ENCODE assay signal across 1 cellular context in the genomic region with DNA sequence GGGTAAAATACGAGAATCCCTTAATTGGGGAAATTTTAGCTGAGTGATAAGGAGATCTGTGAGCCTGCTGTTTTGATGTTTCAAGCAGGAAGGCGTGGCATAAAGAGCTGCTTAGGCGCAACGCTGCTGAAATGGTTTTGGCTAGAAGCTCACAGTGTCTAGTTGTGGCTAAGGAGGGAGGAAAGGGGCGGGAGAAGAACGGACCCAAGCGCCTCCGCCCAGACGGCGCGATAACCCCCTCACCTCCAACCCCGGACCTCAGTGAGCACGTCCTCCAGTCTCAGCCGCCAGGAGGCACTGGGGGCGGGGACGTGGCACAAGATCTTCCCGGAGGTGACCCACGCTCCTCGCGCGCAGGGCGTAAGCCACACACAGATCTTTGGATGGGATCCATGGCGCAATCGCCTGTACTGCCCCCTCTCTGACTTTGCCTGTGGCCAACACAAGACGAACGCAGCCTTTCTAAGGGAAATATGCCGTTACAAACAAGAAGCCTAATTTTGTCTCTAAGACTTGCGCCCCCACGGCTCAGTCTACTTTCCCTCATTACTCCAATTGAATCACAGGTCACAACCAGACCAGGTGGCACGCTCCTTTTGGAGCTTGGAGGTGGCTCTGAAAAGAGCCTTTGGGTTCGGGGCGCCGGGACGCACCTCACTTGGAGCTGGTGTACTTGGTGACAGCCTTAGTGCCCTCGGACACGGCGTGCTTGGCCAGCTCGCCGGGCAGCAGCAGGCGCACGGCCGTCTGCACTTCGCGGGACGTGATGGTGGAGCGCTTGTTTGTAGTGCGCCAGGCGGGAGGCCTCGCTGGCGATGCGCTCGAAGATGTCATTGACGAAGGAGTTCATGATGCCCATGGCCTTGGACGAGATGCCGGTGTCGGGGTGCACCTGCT.
TF ChIP-seq lines count a peak whose summit lies in the region.

No MANE protein-coding gene starts in this region.

TF ChIP-seq in K562, 482 proteins besides CTCF, POLR2A, EP300 and RAD21 (continued from another document and continues in another):
- no peak for TF ChIP-seq SAFB2 (IDR thresholded peaks at IDR 0.05; ENCODE audit: borderline replicate concordance, low read depth, low read length, severe bottlenecking)
- TF ChIP-seq CHD1 (IDR thresholded peaks at IDR 0.05; ENCODE audit: low read length) = no peak
- TF ChIP-seq, protein P1, sequence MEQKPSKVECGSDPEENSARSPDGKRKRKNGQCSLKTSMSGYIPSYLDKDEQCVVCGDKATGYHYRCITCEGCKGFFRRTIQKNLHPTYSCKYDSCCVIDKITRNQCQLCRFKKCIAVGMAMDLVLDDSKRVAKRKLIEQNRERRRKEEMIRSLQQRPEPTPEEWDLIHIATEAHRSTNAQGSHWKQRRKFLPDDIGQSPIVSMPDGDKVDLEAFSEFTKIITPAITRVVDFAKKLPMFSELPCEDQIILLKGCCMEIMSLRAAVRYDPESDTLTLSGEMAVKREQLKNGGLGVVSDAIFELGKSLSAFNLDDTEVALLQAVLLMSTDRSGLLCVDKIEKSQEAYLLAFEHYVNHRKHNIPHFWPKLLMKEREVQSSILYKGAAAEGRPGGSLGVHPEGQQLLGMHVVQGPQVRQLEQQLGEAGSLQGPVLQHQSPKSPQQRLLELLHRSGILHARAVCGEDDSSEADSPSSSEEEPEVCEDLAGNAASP (IDR thresholded peaks at IDR 0.05) = no peak
- TF ChIP-seq MBD2 (IDR thresholded peaks at IDR 0.05; ENCODE audit: borderline replicate concordance, low read depth) = peak; percentile 31; the same call in 1 of the 2 replicates
- TF ChIP-seq SMARCA4 (IDR thresholded peaks at IDR 0.05) = peak; percentile 82
- TF ChIP-seq, protein P2, sequence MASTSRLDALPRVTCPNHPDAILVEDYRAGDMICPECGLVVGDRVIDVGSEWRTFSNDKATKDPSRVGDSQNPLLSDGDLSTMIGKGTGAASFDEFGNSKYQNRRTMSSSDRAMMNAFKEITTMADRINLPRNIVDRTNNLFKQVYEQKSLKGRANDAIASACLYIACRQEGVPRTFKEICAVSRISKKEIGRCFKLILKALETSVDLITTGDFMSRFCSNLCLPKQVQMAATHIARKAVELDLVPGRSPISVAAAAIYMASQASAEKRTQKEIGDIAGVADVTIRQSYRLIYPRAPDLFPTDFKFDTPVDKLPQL (IDR thresholded peaks at IDR 0.05; ENCODE audit: extremely low read depth, insufficient read length) = no peak
- TF ChIP-seq GABPB2 (CRISPR knock-in tag; conservative IDR thresholded peaks at IDR 0.05) = no peak
- peak; percentile 63 for TF ChIP-seq MTA2 (IDR thresholded peaks at IDR 0.05; ENCODE audit: low read depth)
- peak; percentile 99 for TF ChIP-seq CC2D1A (IDR thresholded peaks at IDR 0.05)
- TF ChIP-seq NCOA1 (IDR thresholded peaks at IDR 0.05; ENCODE audit: low read depth) = peak; percentile 70
- TF ChIP-seq, protein P3, sequence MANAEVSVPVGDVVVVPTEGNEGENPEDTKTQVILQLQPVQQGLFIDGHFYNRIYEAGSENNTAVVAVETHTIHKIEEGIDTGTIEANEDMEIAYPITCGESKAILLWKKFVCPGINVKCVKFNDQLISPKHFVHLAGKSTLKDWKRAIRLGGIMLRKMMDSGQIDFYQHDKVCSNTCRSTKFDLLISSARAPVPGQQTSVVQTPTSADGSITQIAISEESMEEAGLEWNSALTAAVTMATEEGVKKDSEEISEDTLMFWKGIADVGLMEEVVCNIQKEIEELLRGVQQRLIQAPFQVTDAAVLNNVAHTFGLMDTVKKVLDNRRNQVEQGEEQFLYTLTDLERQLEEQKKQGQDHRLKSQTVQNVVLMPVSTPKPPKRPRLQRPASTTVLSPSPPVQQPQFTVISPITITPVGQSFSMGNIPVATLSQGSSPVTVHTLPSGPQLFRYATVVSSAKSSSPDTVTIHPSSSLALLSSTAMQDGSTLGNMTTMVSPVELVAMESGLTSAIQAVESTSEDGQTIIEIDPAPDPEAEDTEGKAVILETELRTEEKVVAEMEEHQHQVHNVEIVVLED (CRISPR knock-in tag; IDR thresholded peaks at IDR 0.05) = peak; percentile 85
- TF ChIP-seq, protein P4, sequence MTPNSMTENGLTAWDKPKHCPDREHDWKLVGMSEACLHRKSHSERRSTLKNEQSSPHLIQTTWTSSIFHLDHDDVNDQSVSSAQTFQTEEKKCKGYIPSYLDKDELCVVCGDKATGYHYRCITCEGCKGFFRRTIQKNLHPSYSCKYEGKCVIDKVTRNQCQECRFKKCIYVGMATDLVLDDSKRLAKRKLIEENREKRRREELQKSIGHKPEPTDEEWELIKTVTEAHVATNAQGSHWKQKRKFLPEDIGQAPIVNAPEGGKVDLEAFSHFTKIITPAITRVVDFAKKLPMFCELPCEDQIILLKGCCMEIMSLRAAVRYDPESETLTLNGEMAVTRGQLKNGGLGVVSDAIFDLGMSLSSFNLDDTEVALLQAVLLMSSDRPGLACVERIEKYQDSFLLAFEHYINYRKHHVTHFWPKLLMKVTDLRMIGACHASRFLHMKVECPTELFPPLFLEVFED (CRISPR knock-in tag; conservative IDR thresholded peaks at IDR 0.05) = no peak
- TF ChIP-seq SIN3B (IDR thresholded peaks at IDR 0.05; ENCODE audit: low read depth) = no peak
- peak; percentile 98 for TF ChIP-seq CTBP1 (IDR thresholded peaks at IDR 0.05; ENCODE audit: borderline replicate concordance)
- TF ChIP-seq PHF21A (IDR thresholded peaks at IDR 0.05; ENCODE audit: borderline replicate concordance, low read depth) = 0 out of 2 replicates have a peak, but pooled peaks have one; percentile 18
- TF ChIP-seq, protein P5, sequence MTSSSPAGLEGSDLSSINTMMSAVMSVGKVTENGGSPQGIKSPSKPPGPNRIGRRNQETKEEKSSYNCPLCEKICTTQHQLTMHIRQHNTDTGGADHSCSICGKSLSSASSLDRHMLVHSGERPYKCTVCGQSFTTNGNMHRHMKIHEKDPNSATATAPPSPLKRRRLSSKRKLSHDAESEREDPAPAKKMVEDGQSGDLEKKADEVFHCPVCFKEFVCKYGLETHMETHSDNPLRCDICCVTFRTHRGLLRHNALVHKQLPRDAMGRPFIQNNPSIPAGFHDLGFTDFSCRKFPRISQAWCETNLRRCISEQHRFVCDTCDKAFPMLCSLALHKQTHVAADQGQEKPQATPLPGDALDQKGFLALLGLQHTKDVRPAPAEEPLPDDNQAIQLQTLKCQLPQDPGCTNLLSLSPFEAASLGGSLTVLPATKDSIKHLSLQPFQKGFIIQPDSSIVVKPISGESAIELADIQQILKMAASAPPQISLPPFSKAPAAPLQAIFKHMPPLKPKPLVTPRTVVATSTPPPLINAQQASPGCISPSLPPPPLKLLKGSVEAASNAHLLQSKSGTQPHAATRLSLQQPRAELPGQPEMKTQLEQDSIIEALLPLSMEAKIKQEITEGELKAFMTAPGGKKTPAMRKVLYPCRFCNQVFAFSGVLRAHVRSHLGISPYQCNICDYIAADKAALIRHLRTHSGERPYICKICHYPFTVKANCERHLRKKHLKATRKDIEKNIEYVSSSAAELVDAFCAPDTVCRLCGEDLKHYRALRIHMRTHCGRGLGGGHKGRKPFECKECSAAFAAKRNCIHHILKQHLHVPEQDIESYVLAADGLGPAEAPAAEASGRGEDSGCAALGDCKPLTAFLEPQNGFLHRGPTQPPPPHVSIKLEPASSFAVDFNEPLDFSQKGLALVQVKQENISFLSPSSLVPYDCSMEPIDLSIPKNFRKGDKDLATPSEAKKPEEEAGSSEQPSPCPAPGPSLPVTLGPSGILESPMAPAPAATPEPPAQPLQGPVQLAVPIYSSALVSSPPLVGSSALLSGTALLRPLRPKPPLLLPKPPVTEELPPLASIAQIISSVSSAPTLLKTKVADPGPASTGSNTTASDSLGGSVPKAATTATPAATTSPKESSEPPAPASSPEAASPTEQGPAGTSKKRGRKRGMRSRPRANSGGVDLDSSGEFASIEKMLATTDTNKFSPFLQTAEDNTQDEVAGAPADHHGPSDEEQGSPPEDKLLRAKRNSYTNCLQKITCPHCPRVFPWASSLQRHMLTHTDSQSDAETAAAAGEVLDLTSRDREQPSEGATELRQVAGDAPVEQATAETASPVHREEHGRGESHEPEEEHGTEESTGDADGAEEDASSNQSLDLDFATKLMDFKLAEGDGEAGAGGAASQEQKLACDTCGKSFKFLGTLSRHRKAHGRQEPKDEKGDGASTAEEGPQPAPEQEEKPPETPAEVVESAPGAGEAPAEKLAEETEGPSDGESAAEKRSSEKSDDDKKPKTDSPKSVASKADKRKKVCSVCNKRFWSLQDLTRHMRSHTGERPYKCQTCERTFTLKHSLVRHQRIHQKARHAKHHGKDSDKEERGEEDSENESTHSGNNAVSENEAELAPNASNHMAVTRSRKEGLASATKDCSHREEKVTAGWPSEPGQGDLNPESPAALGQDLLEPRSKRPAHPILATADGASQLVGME (CRISPR knock-in tag; IDR thresholded peaks at IDR 0.05) = no peak
- peak; percentile 62 to 76; a peak in 3 of 4 replicates for TF ChIP-seq KDM1A (IDR thresholded peaks at IDR 0.05)
- no peak for TF ChIP-seq TEAD4 (IDR thresholded peaks at IDR 0.05; ENCODE audit: low read length)
- TF ChIP-seq TEAD4 (CRISPR knock-in tag; IDR thresholded peaks at IDR 0.05; ENCODE audit: borderline replicate concordance) = no peak
- no peak for TF ChIP-seq ZNF444 (CRISPR knock-in tag; IDR thresholded peaks at IDR 0.05)
- TF ChIP-seq CXXC5 (CRISPR knock-in tag; IDR thresholded peaks at IDR 0.05) = peak; percentile 97
- TF ChIP-seq, protein P6, sequence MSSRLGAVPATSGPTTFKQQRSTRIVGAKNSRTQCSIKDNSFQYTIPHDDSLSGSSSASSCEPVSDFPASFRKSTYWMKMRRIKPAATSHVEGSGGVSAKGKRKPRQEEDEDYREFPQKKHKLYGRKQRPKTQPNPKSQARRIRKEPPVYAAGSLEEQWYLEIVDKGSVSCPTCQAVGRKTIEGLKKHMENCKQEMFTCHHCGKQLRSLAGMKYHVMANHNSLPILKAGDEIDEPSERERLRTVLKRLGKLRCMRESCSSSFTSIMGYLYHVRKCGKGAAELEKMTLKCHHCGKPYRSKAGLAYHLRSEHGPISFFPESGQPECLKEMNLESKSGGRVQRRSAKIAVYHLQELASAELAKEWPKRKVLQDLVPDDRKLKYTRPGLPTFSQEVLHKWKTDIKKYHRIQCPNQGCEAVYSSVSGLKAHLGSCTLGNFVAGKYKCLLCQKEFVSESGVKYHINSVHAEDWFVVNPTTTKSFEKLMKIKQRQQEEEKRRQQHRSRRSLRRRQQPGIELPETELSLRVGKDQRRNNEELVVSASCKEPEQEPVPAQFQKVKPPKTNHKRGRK (tag; IDR thresholded peaks at IDR 0.05) = no peak
- TF ChIP-seq MTA3 (IDR thresholded peaks at IDR 0.05; ENCODE audit: borderline replicate concordance) = peak; percentile 97
- TF ChIP-seq SMARCB1 (IDR thresholded peaks at IDR 0.05; ENCODE audit: insufficient read length, low read depth) = no peak
- TF ChIP-seq ZEB2 (IDR thresholded peaks at IDR 0.05) = peak; percentile 90
- peak; percentile 73 for TF ChIP-seq SMARCE1 (IDR thresholded peaks at IDR 0.05)
- no peak for TF ChIP-seq TGIF2 (CRISPR knock-in tag; IDR thresholded peaks at IDR 0.05)
- peak; percentile 58; the same call in 1 of the 2 replicates for TF ChIP-seq ZNF589 (CRISPR knock-in tag; IDR thresholded peaks at IDR 0.05; ENCODE audit: low read depth)
- peak; percentile 97 for TF ChIP-seq CEBPB (tag; IDR thresholded peaks at IDR 0.05)
- peak; percentile 92 for TF ChIP-seq ZBTB17 (CRISPR knock-in tag; IDR thresholded peaks at IDR 0.05)
- TF ChIP-seq NCOA2 (IDR thresholded peaks at IDR 0.05; ENCODE audit: partially characterized antibody in 2 of 2) = no peak
- 0 out of 2 replicates have a peak, but pooled peaks have one; percentile 66 for TF ChIP-seq FOXK1 (CRISPR knock-in tag; IDR thresholded peaks at IDR 0.05; ENCODE audit: borderline replicate concordance)
- peak; percentile 92; the same call in 1 of the 2 replicates for TF ChIP-seq LCOR (CRISPR knock-in tag; IDR thresholded peaks at IDR 0.05)
- TF ChIP-seq MYNN (IDR thresholded peaks at IDR 0.05) = peak; percentile 66; the same call in 1 of the 2 replicates
- TF ChIP-seq MYNN (CRISPR knock-in tag; IDR thresholded peaks at IDR 0.05) = no peak
- TF ChIP-seq E2F3 (CRISPR knock-in tag; IDR thresholded peaks at IDR 0.05) = peak; percentile 28; the same call in 1 of the 2 replicates
- no peak for TF ChIP-seq EZH2 (IDR thresholded peaks at IDR 0.05; ENCODE audit: borderline replicate concordance, low read depth, low read length)
- peak; percentile 84 for TF ChIP-seq ETV5 (CRISPR knock-in tag; IDR thresholded peaks at IDR 0.05; ENCODE audit: low read depth)
- 0 out of 2 replicates have a peak, but pooled peaks have one; percentile 13 for TF ChIP-seq PML (IDR thresholded peaks at IDR 0.05; ENCODE audit: low read length)
- TF ChIP-seq TAF7 (tag; IDR thresholded peaks at IDR 0.05) = no peak
- peak; percentile 86 for TF ChIP-seq KLF13 (tag; IDR thresholded peaks at IDR 0.05; ENCODE audit: borderline replicate concordance, low read depth)
- TF ChIP-seq ESRRB (CRISPR knock-in tag; IDR thresholded peaks at IDR 0.05; ENCODE audit: borderline replicate concordance) = no peak
- peak; percentile 6 for TF ChIP-seq ZFP36 (IDR thresholded peaks at IDR 0.05; ENCODE audit: low read depth, low read length, partially characterized antibody)
- TF ChIP-seq, protein P7, sequence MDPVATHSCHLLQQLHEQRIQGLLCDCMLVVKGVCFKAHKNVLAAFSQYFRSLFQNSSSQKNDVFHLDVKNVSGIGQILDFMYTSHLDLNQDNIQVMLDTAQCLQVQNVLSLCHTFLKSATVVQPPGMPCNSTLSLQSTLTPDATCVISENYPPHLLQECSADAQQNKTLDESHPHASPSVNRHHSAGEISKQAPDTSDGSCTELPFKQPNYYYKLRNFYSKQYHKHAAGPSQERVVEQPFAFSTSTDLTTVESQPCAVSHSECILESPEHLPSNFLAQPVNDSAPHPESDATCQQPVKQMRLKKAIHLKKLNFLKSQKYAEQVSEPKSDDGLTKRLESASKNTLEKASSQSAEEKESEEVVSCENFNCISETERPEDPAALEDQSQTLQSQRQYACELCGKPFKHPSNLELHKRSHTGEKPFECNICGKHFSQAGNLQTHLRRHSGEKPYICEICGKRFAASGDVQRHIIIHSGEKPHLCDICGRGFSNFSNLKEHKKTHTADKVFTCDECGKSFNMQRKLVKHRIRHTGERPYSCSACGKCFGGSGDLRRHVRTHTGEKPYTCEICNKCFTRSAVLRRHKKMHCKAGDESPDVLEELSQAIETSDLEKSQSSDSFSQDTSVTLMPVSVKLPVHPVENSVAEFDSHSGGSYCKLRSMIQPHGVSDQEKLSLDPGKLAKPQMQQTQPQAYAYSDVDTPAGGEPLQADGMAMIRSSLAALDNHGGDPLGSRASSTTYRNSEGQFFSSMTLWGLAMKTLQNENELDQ (CRISPR knock-in tag; IDR thresholded peaks at IDR 0.05; ENCODE audit: borderline replicate concordance) = 0 out of 2 replicates have a peak, but pooled peaks have one; percentile 16
- peak; percentile 81 for TF ChIP-seq SOX6 (IDR thresholded peaks at IDR 0.05)
- 0 out of 2 replicates have a peak, but pooled peaks have one; percentile 72 for TF ChIP-seq NR2F6 (CRISPR knock-in tag; IDR thresholded peaks at IDR 0.05)
- TF ChIP-seq, protein P8, sequence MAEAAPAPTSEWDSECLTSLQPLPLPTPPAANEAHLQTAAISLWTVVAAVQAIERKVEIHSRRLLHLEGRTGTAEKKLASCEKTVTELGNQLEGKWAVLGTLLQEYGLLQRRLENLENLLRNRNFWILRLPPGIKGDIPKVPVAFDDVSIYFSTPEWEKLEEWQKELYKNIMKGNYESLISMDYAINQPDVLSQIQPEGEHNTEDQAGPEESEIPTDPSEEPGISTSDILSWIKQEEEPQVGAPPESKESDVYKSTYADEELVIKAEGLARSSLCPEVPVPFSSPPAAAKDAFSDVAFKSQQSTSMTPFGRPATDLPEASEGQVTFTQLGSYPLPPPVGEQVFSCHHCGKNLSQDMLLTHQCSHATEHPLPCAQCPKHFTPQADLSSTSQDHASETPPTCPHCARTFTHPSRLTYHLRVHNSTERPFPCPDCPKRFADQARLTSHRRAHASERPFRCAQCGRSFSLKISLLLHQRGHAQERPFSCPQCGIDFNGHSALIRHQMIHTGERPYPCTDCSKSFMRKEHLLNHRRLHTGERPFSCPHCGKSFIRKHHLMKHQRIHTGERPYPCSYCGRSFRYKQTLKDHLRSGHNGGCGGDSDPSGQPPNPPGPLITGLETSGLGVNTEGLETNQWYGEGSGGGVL (CRISPR knock-in tag; IDR thresholded peaks at IDR 0.05) = no peak
